Comparison of ENCODE assay signal across 12 cellular contexts in the genomic region with DNA sequence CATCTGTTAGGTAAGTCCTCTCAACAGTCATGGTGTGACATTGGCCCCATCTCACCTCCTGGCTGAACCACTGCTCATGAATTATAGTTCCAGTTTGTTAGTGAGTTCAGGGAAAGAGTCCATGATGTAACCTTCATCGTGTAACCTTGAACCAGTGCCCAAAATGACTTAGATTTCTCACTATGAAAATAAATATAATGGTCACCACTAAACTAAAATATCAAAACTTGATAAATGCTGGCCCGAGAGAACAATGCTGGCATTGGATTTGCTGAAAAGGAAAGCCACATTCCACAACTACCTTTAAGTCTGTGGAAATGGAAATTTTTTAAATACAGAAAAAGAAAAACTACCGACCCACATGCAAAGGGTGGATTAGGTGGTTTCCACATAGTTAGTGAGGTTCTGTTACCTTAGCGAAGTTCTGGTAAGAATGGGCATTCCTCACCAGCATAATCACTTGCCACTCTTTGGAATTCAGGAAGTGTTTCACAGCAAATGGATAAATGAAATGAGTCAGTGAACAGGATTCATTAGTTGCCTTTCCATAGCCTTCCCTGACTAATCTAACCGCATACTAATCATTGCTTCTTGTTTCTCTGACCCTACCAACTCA.
DNase-seq lines count a peak whose midpoint lies in the region; ATAC-seq and TF ChIP-seq lines count a peak whose summit lies in the region.
"Had no signal": no experiment of that assay in that cellular context is flagged by ENCODE, and none has a peak within 500 bp of the region (broad histone marks: within the 10 kb centered on the region; RNA-seq: fewer than 3 reads in every experiment).

No MANE protein-coding gene starts in this region.

- H3K4me3 ChIP-seq in AG10803 (ENCODE audit: low read length) (no peak overlapping the region), right lobe of liver (no peak overlapping the region)
- H3K4me3 ChIP-seq: hepatocyte had no signal

- no peaks in the 10 kb centered on the region for H3K36me3 ChIP-seq in right lobe of liver

- no peaks in the 10 kb centered on the region for H3K9me3 Mint-ChIP-seq in chondrocyte (ENCODE audit: low read depth)
- H3K9me3 Mint-ChIP-seq in activated CD4-positive, alpha-beta T cell treated with anti-CD3 and anti-CD28 coated beads, Interleukin-2, amount 10 ng/mL, durations not matched to agents 24 days and 14 days, result no peaks in the 10 kb centered on the region
- H3K9me3 Mint-ChIP-seq in activated T-cell treated with anti-CD3 and anti-CD28 coated beads, Interleukin-2, amount 50 U/mL, for 4 hours, result no peaks in the 10 kb centered on the region
- H3K9me3 Mint-ChIP-seq: CD4-positive, CD25-positive, alpha-beta regulatory T cell had no signal

- H3K4me1 ChIP-seq in right lobe of liver, result peaks cover 0 to 20% (median 0%) of the 10 kb centered on the region in 4 donors

- H3K4me3 Mint-ChIP-seq in chondrocyte (ENCODE audit: unreplicated experiment), result no peak overlapping the region
- H3K4me3 Mint-ChIP-seq in activated CD4-positive, alpha-beta T cell treated with anti-CD3 and anti-CD28 coated beads, Interleukin-2, amount 10 ng/mL, durations not matched to agents 24 days and 14 days, result no peak overlapping the region
- H3K4me3 Mint-ChIP-seq in activated T-cell treated with anti-CD3 and anti-CD28 coated beads, Interleukin-2, amount 50 U/mL, for 4 hours, result no peak overlapping the region
- H3K4me3 Mint-ChIP-seq: CD4-positive, CD25-positive, alpha-beta regulatory T cell had no signal

- H3K9me3 ChIP-seq in right lobe of liver, result no peaks in the 10 kb centered on the region

- intact Hi-C loops in right lobe of liver (cut with DNase I), result loop anchor here (10.0 kb wide), 3 partner anchors 57 to 387 kb away; a partner anchor contains a TSS
- intact Hi-C loops in activated CD4-positive, alpha-beta T cell treated with anti-CD3 and anti-CD28 coated beads, Interleukin-2, amount 10 ng/mL, durations not matched to agents 24 days and 14 days (cut with micrococcal nuclease), result no loop called here

- H3K27ac Mint-ChIP-seq in chondrocyte (ENCODE audit: unreplicated experiment), result peak overlapping the region; percentile 38
- H3K27ac Mint-ChIP-seq in activated CD4-positive, alpha-beta T cell treated with anti-CD3 and anti-CD28 coated beads, Interleukin-2, amount 10 ng/mL, durations not matched to agents 24 days and 14 days, result no peak overlapping the region
- H3K27ac Mint-ChIP-seq: CD4-positive, CD25-positive, alpha-beta regulatory T cell had no signal

- no peaks in the 10 kb centered on the region for H3K27me3 ChIP-seq in right lobe of liver
- H3K27me3 ChIP-seq: hepatocyte had no signal

- H3K27ac ChIP-seq in right lobe of liver, result peak overlapping the region in 1 of 3 donors; percentile 78
- H3K27ac ChIP-seq: HL-60 had no signal

- TF ChIP-seq POLR2A in right lobe of liver (IDR thresholded peaks at IDR 0.05), result no peak

- ATAC-seq in right lobe of liver, result peak in 3 of 4 donors; percentile 65 to 79 (median 67)
- no peak for ATAC-seq in activated T-cell treated with anti-CD3 and anti-CD28 coated beads, Interleukin-2, amount 50 U/mL, for 4 hours

- DNase-seq in AG10803 (ENCODE audit: low read depth), result peak; percentile 91
- peak; percentile 99 for DNase-seq in M059J (ENCODE audit: low read depth)
- DNase-seq in chondrocyte (ENCODE audit: low spot score), result no peak
- DNase-seq in right lobe of liver, result no peak
- no peak for DNase-seq in activated CD4-positive, alpha-beta T cell treated with anti-CD3 and anti-CD28 coated beads, Interleukin-2, amount 10 ng/mL, durations not matched to agents 24 days and 14 days
- no peak for DNase-seq in NCI-H2171 treated with DMSO at 0.1 percent for 48 hours (lab: John Stamatoyannopoulos, UW)
- no peak for DNase-seq in NOMO-1 (lab: John Stamatoyannopoulos, UW; ENCODE audit: unreplicated experiment in 2 of 2)
- DNase-seq in activated T-cell treated with anti-CD3 and anti-CD28 coated beads, Interleukin-2, amount 50 U/mL, for 4 hours, result no peak
- DNase-seq: CD4-positive, CD25-positive, alpha-beta regulatory T cell; NCI-H187 treated with DMSO at 0.1 percent for 48 hours had no signal

- peaks cover 25% of the 10 kb centered on the region for H3K4me1 Mint-ChIP-seq in chondrocyte (ENCODE audit: low read depth)
- H3K4me1 Mint-ChIP-seq in activated CD4-positive, alpha-beta T cell treated with anti-CD3 and anti-CD28 coated beads, Interleukin-2, amount 10 ng/mL, durations not matched to agents 24 days and 14 days, result no peaks in the 10 kb centered on the region
- H3K4me1 Mint-ChIP-seq in activated T-cell treated with anti-CD3 and anti-CD28 coated beads, Interleukin-2, amount 50 U/mL, for 4 hours (ENCODE audit: low read depth), result no peaks in the 10 kb centered on the region
- H3K4me1 Mint-ChIP-seq: CD4-positive, CD25-positive, alpha-beta regulatory T cell had no signal

- H3K36me3 Mint-ChIP-seq in chondrocyte (ENCODE audit: low read depth), result no peaks in the 10 kb centered on the region
- no peaks in the 10 kb centered on the region for H3K36me3 Mint-ChIP-seq in activated CD4-positive, alpha-beta T cell treated with anti-CD3 and anti-CD28 coated beads, Interleukin-2, amount 10 ng/mL, durations not matched to agents 24 days and 14 days (ENCODE audit: low read depth)
- no peaks in the 10 kb centered on the region for H3K36me3 Mint-ChIP-seq in activated T-cell treated with anti-CD3 and anti-CD28 coated beads, Interleukin-2, amount 50 U/mL, for 4 hours (ENCODE audit: insufficient read depth)
- H3K36me3 Mint-ChIP-seq: CD4-positive, CD25-positive, alpha-beta regulatory T cell had no signal

- no peak for TF ChIP-seq CTCF in AG10803 (conservative IDR thresholded peaks at IDR 0.05; ENCODE audit: low read length)
- no peak for TF ChIP-seq CTCF in chondrocyte (IDR thresholded peaks at IDR 0.05)
- TF ChIP-seq CTCF in right lobe of liver (IDR thresholded peaks at IDR 0.05), result no peak

- 40% methylated on average over 5 of the region's 5 CpGs for WGBS in right lobe of liver (ENCODE audit: insufficient coverage, low coverage, low lambda C conversion rate, missing lambda C conversion rate)

- no peaks in the 10 kb centered on the region for H3K27me3 Mint-ChIP-seq in chondrocyte (ENCODE audit: low read depth)
- no peaks in the 10 kb centered on the region for H3K27me3 Mint-ChIP-seq in activated CD4-positive, alpha-beta T cell treated with anti-CD3 and anti-CD28 coated beads, Interleukin-2, amount 10 ng/mL, durations not matched to agents 24 days and 14 days
- peaks cover 2% of the 10 kb centered on the region for H3K27me3 Mint-ChIP-seq in activated T-cell treated with anti-CD3 and anti-CD28 coated beads, Interleukin-2, amount 50 U/mL, for 4 hours (ENCODE audit: low read depth)

Comparison
In these comparisons a context has a peak if more than half of its experiments do, and no peak if none do; other contexts are left out.
1. DNase-seq: peak in AG10803 (single experiment) and M059J (single experiment); none in chondrocyte (single experiment), right lobe of liver (0 of 3), activated CD4-positive, alpha-beta T cell treated with anti-CD3 and anti-CD28 coated beads, Interleukin-2, amount 10 ng/mL, durations not matched to agents 24 days and 14 days (single experiment), NCI-H2171 treated with DMSO at 0.1 percent for 48 hours (single experiment), NOMO-1 (0 of 2) and activated T-cell treated with anti-CD3 and anti-CD28 coated beads, Interleukin-2, amount 50 U/mL, for 4 hours (single experiment).
2. ATAC-seq: peak in right lobe of liver (3 of 4); none in activated T-cell treated with anti-CD3 and anti-CD28 coated beads, Interleukin-2, amount 50 U/mL, for 4 hours (0 of 2).